In genomic region chr17:34737673-34738072, GRCh38 we compare ENCODE assay signal across 6 cellular contexts.
DNase-seq lines count a peak whose midpoint lies in the region; TF ChIP-seq lines count a peak whose summit lies in the region.
"Not testable (repeated sequence)": the region's sequence is repeated elsewhere in the genome, so short reads cannot be mapped to it uniquely, and the experiment has no call there.

No MANE protein-coding gene starts in this region.

- intact Hi-C loops in sigmoid colon (cut with DNase I), result not testable (repeated sequence)

- peak; percentile 7 for DNase-seq in activated CD8-positive, alpha-beta memory T cell treated with anti-CD3 and anti-CD28 coated beads, Interleukin-2, amount 50 U/mL, for 48 hours
- DNase-seq in endodermal cell, result peak; percentile 5
- peak; percentile 27 for DNase-seq in islet precursor cell
- DNase-seq in osteocyte (ENCODE audit: extremely low spot score, unreplicated experiment), result peak; percentile 53
- peak; percentile 11 for DNase-seq in sigmoid colon

- H3K27ac Mint-ChIP-seq in endodermal cell; osteocyte (ENCODE audit: unreplicated experiment): not testable (repeated sequence)

- not testable (repeated sequence) for H3K9me3 ChIP-seq in HEK293 (ENCODE audit: control insufficient read depth, insufficient read depth, low read depth, low read length); endodermal cell (ENCODE audit: control insufficient read depth, low read length); sigmoid colon

- not testable (repeated sequence) for H3K27ac ChIP-seq in HEK293 (ENCODE audit: extremely low read depth, low read depth, low read length); endodermal cell (ENCODE audit: low read depth, low read length); sigmoid colon

- not testable (repeated sequence) for H3K4me3 Mint-ChIP-seq in endodermal cell; osteocyte (ENCODE audit: unreplicated experiment)

- H3K27me3 Mint-ChIP-seq in endodermal cell (ENCODE audit: insufficient read depth), result peaks cover 25% of the 10 kb centered on the region
- not testable (repeated sequence) for H3K27me3 Mint-ChIP-seq in osteocyte (ENCODE audit: unreplicated experiment)

- CTCF ChIA-PET in HEK293 (lab: Yijun Ruan, JAX), result interaction anchor here (0.7 kb wide), 1 partner anchor 100 kb away, joined by 3 read pairs; no protein-coding TSS in a partner anchor

- H3K9me3 Mint-ChIP-seq in endodermal cell; osteocyte (ENCODE audit: unreplicated experiment): not testable (repeated sequence)

- H3K36me3 ChIP-seq in HEK293 (ENCODE audit: control insufficient read depth in 2 of 2, insufficient read depth in 1 of 2, low read length in 2 of 2); endodermal cell (ENCODE audit: control insufficient read depth, insufficient read depth, low read length); sigmoid colon: not testable (repeated sequence)

- not testable (repeated sequence) for H3K9ac ChIP-seq in endodermal cell (ENCODE audit: extremely low read depth, low read length, poor library complexity, severe bottlenecking)

- not testable (repeated sequence) for H3K4me1 ChIP-seq in HEK293 (ENCODE audit: control insufficient read depth, insufficient read depth, low read length); sigmoid colon
- H3K4me1 ChIP-seq in endodermal cell (ENCODE audit: control insufficient read depth, insufficient read depth, low read length), result peaks cover 11% of the 10 kb centered on the region

- H3K36me3 Mint-ChIP-seq in endodermal cell (ENCODE audit: low read depth); osteocyte (ENCODE audit: unreplicated experiment): not testable (repeated sequence)

- TF ChIP-seq POLR2A in sigmoid colon (IDR thresholded peaks at IDR 0.05), result not testable (repeated sequence)

- POLR2A ChIA-PET in HEK293 (lab: Yijun Ruan, JAX), result not testable (repeated sequence)

- H3K27me3 ChIP-seq in endodermal cell (ENCODE audit: control insufficient read depth, insufficient read depth, low read length, poor library complexity, severe bottlenecking); sigmoid colon: not testable (repeated sequence)

- H3K4me3 ChIP-seq in HEK293 (ENCODE audit: low read depth, low read length); endodermal cell (ENCODE audit: low read length); sigmoid colon: not testable (repeated sequence)

- TF ChIP-seq EP300 in sigmoid colon (IDR thresholded peaks at IDR 0.05), result not testable (repeated sequence)

- TF ChIP-seq CTCF in HEK293 (tag by site-specific recombination; IDR thresholded peaks at IDR 0.05); endodermal cell (conservative IDR thresholded peaks at IDR 0.05); osteocyte (IDR thresholded peaks at IDR 0.05); sigmoid colon (IDR thresholded peaks at IDR 0.05): not testable (repeated sequence)

- 82 to 97% methylated on average over 2 to 4 of the region's 4 CpGs for WGBS in endodermal cell (ENCODE audit: insufficient coverage in 1 of 2, insufficient read length in 1 of 2), 2 experiments
- 79 to 89% methylated on average over 4 of the region's 4 CpGs for WGBS in sigmoid colon, 2 donors

- H3K4me1 Mint-ChIP-seq in endodermal cell, result peaks cover 20% of the 10 kb centered on the region
- H3K4me1 Mint-ChIP-seq in osteocyte (ENCODE audit: unreplicated experiment), result not testable (repeated sequence)

TF ChIP-seq in HEK293, 187 proteins besides CTCF, POLR2A, EP300 and RAD21:
- TF ChIP-seq ZNF146 (tag by site-specific recombination; IDR thresholded peaks at IDR 0.05), result peak; percentile 58; the same call in 1 of the 2 replicates
